ENCODE assay signal across 21 cellular contexts in genomic region chr13:73934771-73935170, GRCh38.
"Had no signal": no experiment of that assay in that cellular context is flagged by ENCODE, and none has a peak within 500 bp of the region (broad histone marks: within the 10 kb centered on the region; RNA-seq: fewer than 3 reads in every experiment).

No MANE protein-coding gene starts in this region.

- H3K27me3 ChIP-seq: dorsolateral prefrontal cortex, gastrocnemius medialis, heart right ventricle, ovary had no signal

- H3K27ac ChIP-seq: dorsolateral prefrontal cortex, gastrocnemius medialis, heart right ventricle, ovary had no signal

- H3K27me3 Mint-ChIP-seq: activated CD4-positive, alpha-beta T cell treated with anti-CD3 and anti-CD28 coated beads, Interleukin-2, amount 10 ng/mL, durations not matched to agents 24 days and 14 days; activated CD8-positive, alpha-beta T cell treated with anti-CD3 and anti-CD28 coated beads for 36 hours; activated naive CD8-positive, alpha-beta T cell treated with anti-CD3 and anti-CD28 coated beads for 36 hours; activated T-helper 17 cell treated with anti-CD3 and anti-CD28 coated beads, Interleukin-2, amount 50 U/mL, for 72 hours; naive thymus-derived CD4-positive, alpha-beta T cell; stimulated activated naive B cell treated with anti-CD40 and anti-IgM and Interleukin-4, amounts not matched to agents 10 μg/mL and 1 μg/mL and 100 μg/mL, for 72 hours; T-cell had no signal

- H3K27ac Mint-ChIP-seq: activated CD4-positive, alpha-beta T cell treated with anti-CD3 and anti-CD28 coated beads, Interleukin-2, amount 10 ng/mL, durations not matched to agents 24 days and 14 days; endodermal cell; stimulated activated naive B cell treated with anti-CD40 and anti-IgM and Interleukin-4, amounts not matched to agents 10 μg/mL and 1 μg/mL and 100 μg/mL, for 72 hours had no signal

- H3K4me3 ChIP-seq: dorsolateral prefrontal cortex, gastrocnemius medialis, heart right ventricle, ovary had no signal

- H3K9me3 Mint-ChIP-seq: activated CD4-positive, alpha-beta T cell treated with anti-CD3 and anti-CD28 coated beads, Interleukin-2, amount 10 ng/mL, durations not matched to agents 24 days and 14 days; activated CD8-positive, alpha-beta T cell treated with anti-CD3 and anti-CD28 coated beads for 36 hours; activated naive CD8-positive, alpha-beta T cell treated with anti-CD3 and anti-CD28 coated beads for 36 hours; activated T-helper 17 cell treated with anti-CD3 and anti-CD28 coated beads, Interleukin-2, amount 50 U/mL, for 72 hours; endodermal cell; immature natural killer cell; stimulated activated naive B cell treated with anti-CD40 and anti-IgM and Interleukin-4, amounts not matched to agents 10 μg/mL and 1 μg/mL and 100 μg/mL, for 72 hours; T-cell had no signal

- H3K9me3 ChIP-seq: gastrocnemius medialis, heart right ventricle, ovary had no signal

- H3K36me3 ChIP-seq: gastrocnemius medialis, heart right ventricle, ovary had no signal

- ATAC-seq: gastrocnemius medialis; heart right ventricle; naive thymus-derived CD4-positive, alpha-beta T cell; sciatic nerve; stimulated activated naive B cell treated with anti-CD40 and anti-IgM and Interleukin-4, amounts not matched to agents 10 μg/mL and 1 μg/mL and 100 μg/mL, for 72 hours; T-cell had no signal

- DNase-seq: activated CD4-positive, alpha-beta T cell treated with anti-CD3 and anti-CD28 coated beads, Interleukin-2, amount 10 ng/mL, durations not matched to agents 24 days and 14 days; activated CD4-positive, CD25-positive, alpha-beta regulatory T cell; activated CD8-positive, alpha-beta T cell treated with anti-CD3 and anti-CD28 coated beads for 36 hours; activated naive CD4-positive, alpha-beta T cell; activated naive CD8-positive, alpha-beta T cell treated with anti-CD3 and anti-CD28 coated beads for 36 hours; activated T-cell treated with anti-CD3 and anti-CD28 coated beads, Interleukin-2, amount 50 U/mL, for 1 hour; amniotic stem cell; dorsolateral prefrontal cortex; endodermal cell; erythroblast; gastrocnemius medialis; heart right ventricle; immature natural killer cell; mesenchymal stem cell; naive thymus-derived CD4-positive, alpha-beta T cell; ovary; stimulated activated naive B cell treated with anti-CD40 and anti-IgM and Interleukin-4, amounts not matched to agents 10 μg/mL and 1 μg/mL and 100 μg/mL, for 72 hours; T-cell; T-helper 9 cell had no signal

- H3K4me3 Mint-ChIP-seq: activated CD4-positive, alpha-beta T cell treated with anti-CD3 and anti-CD28 coated beads, Interleukin-2, amount 10 ng/mL, durations not matched to agents 24 days and 14 days; activated CD8-positive, alpha-beta T cell treated with anti-CD3 and anti-CD28 coated beads for 36 hours; activated naive CD8-positive, alpha-beta T cell treated with anti-CD3 and anti-CD28 coated beads for 36 hours; activated T-helper 17 cell treated with anti-CD3 and anti-CD28 coated beads, Interleukin-2, amount 50 U/mL, for 72 hours; endodermal cell; stimulated activated naive B cell treated with anti-CD40 and anti-IgM and Interleukin-4, amounts not matched to agents 10 μg/mL and 1 μg/mL and 100 μg/mL, for 72 hours; T-cell had no signal
